ENCODE assay signal across 12 cellular contexts in the genomic region with DNA sequence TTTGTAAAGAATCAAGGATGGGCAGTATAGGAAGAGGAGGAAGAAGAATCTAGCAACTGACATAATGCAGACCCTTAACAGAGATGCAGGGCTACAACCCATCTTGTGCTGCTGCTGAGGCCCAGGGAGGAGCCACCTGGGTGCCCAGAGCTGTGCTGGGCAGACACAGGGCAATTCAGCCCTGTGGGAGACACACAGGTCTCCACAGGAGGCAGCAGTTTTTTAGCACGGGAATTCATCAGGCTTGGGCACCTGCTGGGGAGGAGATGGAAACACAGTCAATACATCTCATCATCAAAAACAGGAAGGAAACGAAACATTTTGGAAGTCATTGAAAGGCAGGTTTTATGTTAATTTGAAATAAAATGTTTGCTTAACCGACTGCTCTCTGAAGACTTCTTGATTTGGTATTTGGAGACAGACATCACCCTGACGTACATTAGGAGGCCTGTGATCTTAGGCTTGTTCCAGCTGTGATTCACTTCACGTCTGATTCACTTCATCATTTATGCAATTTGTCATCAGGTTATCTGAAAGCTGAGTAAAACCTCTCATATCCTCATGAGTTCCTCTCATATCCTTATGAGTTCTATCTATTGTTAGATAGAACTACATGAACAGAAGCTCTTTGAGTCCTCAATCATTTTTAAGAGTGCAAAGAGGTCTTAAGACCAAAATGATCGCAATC.
A peak's percentile ranks its signal among the peaks of the same experiment; 100 is the strongest.
DNase-seq lines count a peak whose midpoint lies in the region; ATAC-seq, FAIRE-seq and TF ChIP-seq lines count a peak whose summit lies in the region.
"Had no signal": no experiment of that assay in that cellular context is flagged by ENCODE, and none has a peak within 500 bp of the region (broad histone marks: within the 10 kb centered on the region; RNA-seq: fewer than 3 reads in every experiment).

No MANE protein-coding gene starts in this region.

- WGBS in HepG2 (ENCODE audit: low lambda C conversion rate) = 42% methylated on average over 6 of the region's 6 CpGs
- WGBS in right lobe of liver (ENCODE audit: insufficient coverage, low coverage, low lambda C conversion rate, missing lambda C conversion rate) = 71% methylated on average over 5 of the region's 6 CpGs
- 68% methylated on average over 6 of the region's 6 CpGs for WGBS in prostate gland

- FAIRE-seq in HepG2 (lab: Jason Lieb, UNC) = no peak
- FAIRE-seq: frontal cortex, HTR-8/SVneo had no signal

- TF ChIP-seq CTCF in HepG2 (CRISPR knock-in tag; IDR thresholded peaks at IDR 0.05) = no peak
- TF ChIP-seq CTCF in right lobe of liver (IDR thresholded peaks at IDR 0.05) = no peak
- TF ChIP-seq CTCF in OCI-LY3 (IDR thresholded peaks at IDR 0.05; ENCODE audit: low read depth, low read length) = peak; percentile 20
- TF ChIP-seq CTCF in fibroblast of lung (conservative IDR thresholded peaks at IDR 0.05 in 1 of 2, IDR thresholded peaks at IDR 0.05 in 1 of 2; ENCODE audit: low read depth in 1 of 2, low read length in 2 of 2) = no peak
- TF ChIP-seq CTCF in GM13977 (IDR thresholded peaks at IDR 0.05; ENCODE audit: extremely low read depth, insufficient read depth, missing control alignments) = no peak
- no peak for TF ChIP-seq CTCF in prostate gland (IDR thresholded peaks at IDR 0.05)

- H3K9ac ChIP-seq in HepG2 (ENCODE audit: insufficient read depth, low read depth, low read length) (no peak overlapping the region), OCI-LY3 (ENCODE audit: low read length) (peak overlapping the region; percentile 70), fibroblast of lung (ENCODE audit: insufficient read depth, low read length) (no peak overlapping the region)

- peak; percentile 69 for ATAC-seq in HepG2
- no peak for ATAC-seq in right lobe of liver

- H2AFZ ChIP-seq in HepG2 (ENCODE audit: low read length) = no peak overlapping the region
- peak overlapping the region; percentile 31; the same call in 1 of the 2 replicates for H2AFZ ChIP-seq in OCI-LY3 (ENCODE audit: low read depth, low read length)
- H2AFZ ChIP-seq in fibroblast of lung (ENCODE audit: low read length) = no peak overlapping the region

- H3K36me3 ChIP-seq in HepG2 (replicated peaks in 1 of 2; ENCODE audit: control insufficient read depth in 1 of 2, insufficient read depth in 2 of 2, low read length in 2 of 2) = no peaks in the 10 kb centered on the region
- H3K36me3 ChIP-seq in right lobe of liver = no peaks in the 10 kb centered on the region
- H3K36me3 ChIP-seq in OCI-LY3 (replicated peaks; ENCODE audit: low read depth, low read length) = peaks cover 8% of the 10 kb centered on the region
- H3K36me3 ChIP-seq in fibroblast of lung (ENCODE audit: control insufficient read depth, insufficient read depth, low read length) = no peaks in the 10 kb centered on the region
- no peaks in the 10 kb centered on the region for H3K36me3 ChIP-seq in prostate gland
- H3K36me3 ChIP-seq: ascending aorta had no signal

- H3K27me3 ChIP-seq in HepG2 (ENCODE audit: control insufficient read depth in 1 of 2, insufficient read depth in 2 of 2, low read length in 2 of 2) (peaks cover 0 to 5% of the 10 kb centered on the region in 2 experiments; a peak in 1 of 5 replicates), right lobe of liver (no peaks in the 10 kb centered on the region), OCI-LY3 (ENCODE audit: low read depth, low read length) (0 out of 2 replicates have a peak, but pooled peaks cover 2% of the 10 kb centered on the region), fibroblast of lung (ENCODE audit: control insufficient read depth, insufficient read depth, low read length) (no peaks in the 10 kb centered on the region), prostate gland (replicated peaks; ENCODE audit: insufficient read depth) (no peaks in the 10 kb centered on the region)
- H3K27me3 ChIP-seq: ascending aorta had no signal

- H3K4me3 ChIP-seq in HepG2 (replicated peaks in 1 of 3; ENCODE audit: insufficient read depth in 1 of 3, low read depth in 2 of 3, low read length in 3 of 3) = no peak overlapping the region
- no peak overlapping the region for H3K4me3 ChIP-seq in right lobe of liver
- peak overlapping the region; percentile 71 for H3K4me3 ChIP-seq in OCI-LY3 (ENCODE audit: low read length)
- no peak overlapping the region for H3K4me3 ChIP-seq in fibroblast of lung (replicated peaks in 1 of 4; ENCODE audit: control extremely low read depth in 1 of 4, insufficient read depth in 1 of 4, low read depth in 3 of 4, low read length in 4 of 4)
- no peak overlapping the region for H3K4me3 ChIP-seq in prostate gland
- H3K4me3 ChIP-seq: ascending aorta had no signal

- TF ChIP-seq POLR2A in HepG2 (IDR thresholded peaks at IDR 0.05; ENCODE audit: insufficient read depth in 1 of 2, low read depth in 2 of 2, low read length in 2 of 2) = no peak
- no peak for TF ChIP-seq POLR2A in right lobe of liver (IDR thresholded peaks at IDR 0.05)
- no peak for TF ChIP-seq POLR2A in prostate gland (IDR thresholded peaks at IDR 0.05)

- BruUV-seq in HepG2 (replicated peaks; lab: Mats Ljungman, UMichigan) = no TSS peak

- H4K20me1 ChIP-seq in HepG2 (ENCODE audit: insufficient read depth, low read length) = no peaks in the 10 kb centered on the region
- no peaks in the 10 kb centered on the region for H4K20me1 ChIP-seq in OCI-LY3 (ENCODE audit: insufficient read depth, low read length)
- H4K20me1 ChIP-seq in fibroblast of lung (ENCODE audit: control insufficient read depth, extremely low read depth, insufficient read depth, low read length) = no peaks in the 10 kb centered on the region

- H3K4me1 ChIP-seq in HepG2 (ENCODE audit: insufficient read depth, low read length) (no peaks in the 10 kb centered on the region), right lobe of liver (peaks cover 0 to 3% (median 0%) of the 10 kb centered on the region in 4 donors), OCI-LY3 (ENCODE audit: low read length) (peaks cover 57% of the 10 kb centered on the region), fibroblast of lung (ENCODE audit: control insufficient read depth, extremely low read depth, insufficient read depth, low read length) (no peaks in the 10 kb centered on the region), prostate gland (replicated peaks) (no peaks in the 10 kb centered on the region)
- H3K4me1 ChIP-seq: ascending aorta had no signal

- intact Hi-C loops in HepG2 (cut with micrococcal nuclease; ENCODE audit: unreplicated experiment) (no loop called here), right lobe of liver (cut with DNase I) (no loop called here), prostate gland (cut with DNase I) (no loop called here)

- DNase-seq in HepG2 (ENCODE audit: low spot score) (no peak), right lobe of liver (no peak), fibroblast of lung (ENCODE audit: low read depth in 2 of 2) (peak; percentile 69 to 79), stromal cell of bone marrow (ENCODE audit: low read depth) (peak; percentile 75), GM13977 (ENCODE audit: low spot score) (no peak), prostate gland (ENCODE audit: low spot score) (no peak), hippocampal formation (lab: John Stamatoyannopoulos, UW) (no peak)
- DNase-seq: SIG-M5 had no signal

- POLR2A ChIA-PET in HepG2 (lab: Yijun Ruan, JAX) = no interaction called here

- no peak overlapping the region for H3K4me2 ChIP-seq in HepG2 (ENCODE audit: low read depth, low read length)
- peak overlapping the region; percentile 93 for H3K4me2 ChIP-seq in OCI-LY3 (ENCODE audit: low read length)
- no peak overlapping the region for H3K4me2 ChIP-seq in fibroblast of lung (ENCODE audit: extremely low read depth, insufficient read depth, low read length)

- H3K27ac ChIP-seq in HepG2 (ENCODE audit: extremely low read length, insufficient read depth, low read length) = no peak overlapping the region
- no peak overlapping the region for H3K27ac ChIP-seq in right lobe of liver
- H3K27ac ChIP-seq in OCI-LY3 (ENCODE audit: low read length) = peak overlapping the region; percentile 85
- no peak overlapping the region for H3K27ac ChIP-seq in fibroblast of lung (ENCODE audit: insufficient read depth, low read length)
- H3K27ac ChIP-seq in prostate gland = no peak overlapping the region
- H3K27ac ChIP-seq: ascending aorta had no signal

- in situ Hi-C loops in HepG2 (cut with HindIII; ENCODE audit: extremely low pct_ligation_motif_present, low pct_unique_long_range_greater_than_20kb) (loop anchor here (5.0 kb wide), 1 partner anchor 134 kb away; no protein-coding TSS in a partner anchor), GM13977 (cut with MboI; ENCODE audit: low pct_unique_long_range_greater_than_20kb, low sequenced_read_pairs, unreplicated experiment) (no loop called here)

- TF ChIP-seq RAD21 in HepG2 (CRISPR knock-in tag; IDR thresholded peaks at IDR 0.05) = no peak

- H3K9me3 ChIP-seq in HepG2 (ENCODE audit: low read length) (no peaks in the 10 kb centered on the region), right lobe of liver (no peaks in the 10 kb centered on the region), OCI-LY3 (ENCODE audit: insufficient read depth, low read length) (no peaks in the 10 kb centered on the region), fibroblast of lung (ENCODE audit: control insufficient read depth, insufficient read depth, low read depth, low read length) (no peaks in the 10 kb centered on the region), prostate gland (no peaks in the 10 kb centered on the region)
- H3K9me3 ChIP-seq: ascending aorta had no signal

- CTCF ChIA-PET in HepG2 (lab: Yijun Ruan, JAX; ENCODE audit: low intra/inter-chr PET ratio, low total read pairs) = interaction anchor here (1.4 to 2.7 kb wide), 2 partner anchors 38 to 135 kb away, joined by 11 to 23 read pairs; no protein-coding TSS in a partner anchor

- TF ChIP-seq EP300 in HepG2 (IDR thresholded peaks at IDR 0.05; ENCODE audit: low read depth in 2 of 2, low read length in 2 of 2) (no peak), HepG2 (CRISPR knock-in tag; IDR thresholded peaks at IDR 0.05; ENCODE audit: borderline replicate concordance) (no peak)

- H3K79me2 ChIP-seq in HepG2 (ENCODE audit: insufficient read depth, low read length) (no peaks in the 10 kb centered on the region), OCI-LY3 (ENCODE audit: low read length) (no peaks in the 10 kb centered on the region), fibroblast of lung (ENCODE audit: control insufficient read depth, insufficient read depth, low read length) (no peaks in the 10 kb centered on the region)

TF ChIP-seq in HepG2, 621 proteins besides CTCF, POLR2A, EP300 and RAD21 (continues in another document):
- no peak for TF ChIP-seq ZNF747 (CRISPR knock-in tag; IDR thresholded peaks at IDR 0.05; ENCODE audit: borderline replicate concordance)
- TF ChIP-seq, protein P1, sequence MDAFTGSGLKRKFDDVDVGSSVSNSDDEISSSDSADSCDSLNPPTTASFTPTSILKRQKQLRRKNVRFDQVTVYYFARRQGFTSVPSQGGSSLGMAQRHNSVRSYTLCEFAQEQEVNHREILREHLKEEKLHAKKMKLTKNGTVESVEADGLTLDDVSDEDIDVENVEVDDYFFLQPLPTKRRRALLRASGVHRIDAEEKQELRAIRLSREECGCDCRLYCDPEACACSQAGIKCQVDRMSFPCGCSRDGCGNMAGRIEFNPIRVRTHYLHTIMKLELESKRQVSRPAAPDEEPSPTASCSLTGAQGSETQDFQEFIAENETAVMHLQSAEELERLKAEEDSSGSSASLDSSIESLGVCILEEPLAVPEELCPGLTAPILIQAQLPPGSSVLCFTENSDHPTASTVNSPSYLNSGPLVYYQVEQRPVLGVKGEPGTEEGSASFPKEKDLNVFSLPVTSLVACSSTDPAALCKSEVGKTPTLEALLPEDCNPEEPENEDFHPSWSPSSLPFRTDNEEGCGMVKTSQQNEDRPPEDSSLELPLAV (CRISPR knock-in tag; conservative IDR thresholded peaks at IDR 0.05; ENCODE audit: low read depth) = no peak

Comparison
In these comparisons a context has a peak if more than half of its experiments do, and no peak if none do; other contexts are left out.
1. DNase-seq: peak in fibroblast of lung (2 of 2) and stromal cell of bone marrow (single experiment); none in HepG2 (single experiment), right lobe of liver (0 of 3), GM13977 (single experiment), prostate gland (single experiment) and hippocampal formation (0 of 2).